ENCODE assay signal across 19 cellular contexts in the genomic region with DNA sequence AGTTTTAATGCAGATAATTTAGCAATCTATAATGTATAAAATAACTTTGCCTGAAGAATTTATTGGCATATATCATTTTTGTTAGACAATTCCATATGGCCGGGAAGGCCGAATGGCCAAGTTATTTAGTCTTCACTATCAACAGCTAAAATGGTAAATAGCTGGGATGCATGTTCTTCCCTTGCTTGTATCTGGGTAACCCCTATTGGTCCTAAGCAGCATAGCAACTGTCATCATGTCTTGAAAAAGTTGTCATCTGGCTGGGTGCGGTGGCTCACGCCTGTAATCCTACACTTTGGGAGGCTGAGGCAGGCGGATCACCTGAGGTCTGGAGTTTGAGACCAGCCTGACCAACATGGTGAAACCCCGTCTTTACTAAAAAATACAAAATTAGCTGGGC.
A peak's percentile ranks its signal among the peaks of the same experiment; 100 is the strongest.
DNase-seq lines count a peak whose midpoint lies in the region; ATAC-seq and TF ChIP-seq lines count a peak whose summit lies in the region.
"Had no signal": no experiment of that assay in that cellular context is flagged by ENCODE, and none has a peak within 500 bp of the region (broad histone marks: within the 10 kb centered on the region; RNA-seq: fewer than 3 reads in every experiment).

No MANE protein-coding gene starts in this region.

- H2BK120ac ChIP-seq in H9 (ENCODE audit: low read depth, low read length, poor library complexity, severe bottlenecking): no peak overlapping the region

- peaks cover 0 to 3% of the 10 kb centered on the region in 2 experiments; a peak in 2 of 5 replicates for H3K9me3 Mint-ChIP-seq in H9
- no peaks in the 10 kb centered on the region for H3K9me3 Mint-ChIP-seq in WTC11
- H3K9me3 Mint-ChIP-seq in CD14-positive monocyte: peaks cover 0 to 7% (median 3%) of the 10 kb centered on the region in 7 donors

- H3K27me3 Mint-ChIP-seq in H9 (ENCODE audit: low read depth) (no peaks in the 10 kb centered on the region), WTC11 (ENCODE audit: low read depth) (no peaks in the 10 kb centered on the region), CD14-positive monocyte (ENCODE audit: low read depth in 3 of 3) (no peaks in the 10 kb centered on the region)

- H2AK5ac ChIP-seq in H9 (ENCODE audit: insufficient read length, low read length): no peak overlapping the region

- H3K4me1 ChIP-seq in DND-41 (ENCODE audit: insufficient read depth, low read length) (no peaks in the 10 kb centered on the region), H9 (ENCODE audit: insufficient read depth, low read length) (no peaks in the 10 kb centered on the region)

- CTCF ChIA-PET in WTC11 (lab: Charles Lee): no interaction called here

- no peak overlapping the region for H4K8ac ChIP-seq in H9 (replicated peaks; ENCODE audit: insufficient read length, low read depth, low read length)

- no peak overlapping the region for H2BK15ac ChIP-seq in H9 (ENCODE audit: low read depth, low read length)

- no peak overlapping the region; the same call in 1 of the 2 replicates for H2AFZ ChIP-seq in DND-41 (ENCODE audit: low read depth, low read length)
- no peak overlapping the region for H2AFZ ChIP-seq in H9 (ENCODE audit: low read length)

- H3K56ac ChIP-seq in H9 (ENCODE audit: insufficient read length, low read depth, low read length): no peak overlapping the region

- H3T11ph ChIP-seq in H9 (ENCODE audit: low read length): no peak overlapping the region

- H3K79me2 ChIP-seq in DND-41 (ENCODE audit: insufficient read depth, low read length) (no peaks in the 10 kb centered on the region), H9 (ENCODE audit: insufficient read depth, low read length) (no peaks in the 10 kb centered on the region)

- H3K9ac ChIP-seq in DND-41 (ENCODE audit: low read depth, low read length) (no peak overlapping the region), H9 (ENCODE audit: extremely low read depth, insufficient read length, low read length) (no peak overlapping the region)
- H3K9ac ChIP-seq: BLaER1 had no signal

- no peaks in the 10 kb centered on the region for H3K36me3 Mint-ChIP-seq in H9 (ENCODE audit: insufficient read depth in 1 of 3, low read depth in 3 of 3)
- H3K36me3 Mint-ChIP-seq in WTC11: no peaks in the 10 kb centered on the region
- H3K36me3 Mint-ChIP-seq in CD14-positive monocyte: no peaks in the 10 kb centered on the region

- H3K27ac Mint-ChIP-seq in H9: no peak overlapping the region
- no peak overlapping the region for H3K27ac Mint-ChIP-seq in WTC11
- peak overlapping the region in 1 of 7 donors; percentile 48 for H3K27ac Mint-ChIP-seq in CD14-positive monocyte

- H2BK12ac ChIP-seq in H9 (ENCODE audit: insufficient read length, low read depth, low read length): no peak overlapping the region

- H3K27ac ChIP-seq in DND-41 (ENCODE audit: low read length) (no peak overlapping the region), H9 (ENCODE audit: insufficient read length, low read depth, low read length) (no peak overlapping the region)
- H3K27ac ChIP-seq: BLaER1, SK-N-MC had no signal

- H3K23me2 ChIP-seq in H9 (ENCODE audit: insufficient read length, low read depth, low read length, poor library complexity, severe bottlenecking): no peaks in the 10 kb centered on the region

- H3K27me3 ChIP-seq in DND-41 (ENCODE audit: insufficient read depth, low read length, poor library complexity): no peaks in the 10 kb centered on the region
- no peaks in the 10 kb centered on the region for H3K27me3 ChIP-seq in H9 (ENCODE audit: insufficient read depth, low read length)
- H3K27me3 ChIP-seq: BLaER1 had no signal

- H3K4me2 ChIP-seq in DND-41 (ENCODE audit: insufficient read depth, low read length) (no peak overlapping the region), H9 (ENCODE audit: insufficient read depth, insufficient read length, low read length) (no peak overlapping the region)
- H3K4me2 ChIP-seq: BLaER1 had no signal

- ATAC-seq in DND-41 (ENCODE audit: insufficient read depth, low read depth): no peak
- peak; percentile 85 for ATAC-seq in WTC11
- ATAC-seq in GM21390 (IDR thresholded peaks at IDR 0.05; ENCODE audit: unreplicated experiment): no peak

- H2BK20ac ChIP-seq in H9 (ENCODE audit: low read depth, low read length, poor library complexity, severe bottlenecking): no peak overlapping the region

- H4K20me1 ChIP-seq in DND-41 (ENCODE audit: insufficient read depth, low read length): no peaks in the 10 kb centered on the region
- H4K20me1 ChIP-seq in H9 (ENCODE audit: control insufficient read depth, insufficient read depth, insufficient read length): no peaks in the 10 kb centered on the region
- H4K20me1 ChIP-seq: BLaER1 had no signal

- H3K18ac ChIP-seq in H9 (ENCODE audit: insufficient read length, low read depth, low read length): no peak overlapping the region

- H3K79me1 ChIP-seq in H9 (ENCODE audit: insufficient read depth, low read depth, low read length, poor library complexity, severe bottlenecking): no peaks in the 10 kb centered on the region

- no CpG with 5 or more reads among the region's 6 CpGs for WGBS in H9 (ENCODE audit: extremely low coverage, insufficient read length, low lambda C conversion rate)

- H3K4me3 Mint-ChIP-seq in H9 (no peak overlapping the region), WTC11 (no peak overlapping the region), CD14-positive monocyte (no peak overlapping the region)

- H3K9me3 ChIP-seq in DND-41 (ENCODE audit: insufficient read depth, low read length, severe bottlenecking) (no peaks in the 10 kb centered on the region), H9 (ENCODE audit: control insufficient read depth, low read depth, low read length) (no peaks in the 10 kb centered on the region)

- H3K23ac ChIP-seq in H9 (ENCODE audit: insufficient read length, low read depth, low read length): no peak overlapping the region

- H3K4ac ChIP-seq in H9 (ENCODE audit: low read depth, low read length): no peak overlapping the region

- H3K4me1 Mint-ChIP-seq in H9 (no peaks in the 10 kb centered on the region; a peak in 1 of 4 replicates), WTC11 (no peaks in the 10 kb centered on the region), CD14-positive monocyte (peaks cover 1% of the 10 kb centered on the region)

- no peak overlapping the region for H4K5ac ChIP-seq in H9 (ENCODE audit: insufficient read length, low read depth, low read length)

- H3K14ac ChIP-seq in H9 (ENCODE audit: insufficient read depth, low read length): no peak overlapping the region

- H3K4me3 ChIP-seq in DND-41 (ENCODE audit: low read depth in 1 of 2, low read length in 2 of 2): no peak overlapping the region
- H3K4me3 ChIP-seq: BLaER1, SK-N-MC had no signal

- TF ChIP-seq CTCF in DND-41 (IDR thresholded peaks at IDR 0.05; ENCODE audit: borderline replicate concordance, extremely low read depth, low read length, poor library complexity, severe bottlenecking) (peak; percentile 22), H9 (conservative IDR thresholded peaks at IDR 0.05) (peak; percentile 45; the same call in 2 of the 3 replicates), WTC11 (IDR thresholded peaks at IDR 0.05) (no peak), CD14-positive monocyte (IDR thresholded peaks at IDR 0.05) (no peak)

- H3K36me3 ChIP-seq in DND-41 (ENCODE audit: insufficient read depth, low read length): no peaks in the 10 kb centered on the region
- H3K36me3 ChIP-seq: BLaER1 had no signal

- H2BK5ac ChIP-seq in H9 (ENCODE audit: insufficient read length, low read length): no peak overlapping the region

- H4K91ac ChIP-seq in H9 (ENCODE audit: insufficient read length, low read depth, low read length): no peak overlapping the region

- intact Hi-C loops in CD14-positive monocyte (cut with micrococcal nuclease): no loop called here

- POLR2A ChIA-PET in WTC11 (lab: Charles Lee): no interaction called here

- no peak for DNase-seq in DND-41
- no peak for DNase-seq in H9
- DNase-seq in WTC11 (ENCODE audit: low spot score): peak; percentile 14
- peak; percentile 1 for DNase-seq in hepatic stellate cell (ENCODE audit: low spot score)
- DNase-seq in glomerular visceral epithelial cell (ENCODE audit: extremely low spot score): no peak
- DNase-seq in AG08395 (ENCODE audit: low spot score): no peak
- DNase-seq in CD14-positive monocyte (ENCODE audit: low spot score): no peak
- DNase-seq: ACHN; GOT3; MV-4-11; NCI-H1436; NCI-H2081; NCI-H524 treated with DMSO at 0.1 percent for 48 hours; NK-92 treated with Interleukin-12 subunit alpha and Interleukin-12 subunit beta, amount 100 ng/mL, for 24 hours; OCI-M1; T-helper 1 cell had no signal

TF ChIP-seq in WTC11, 78 proteins besides CTCF, POLR2A, EP300 and RAD21:
- no peak for TF ChIP-seq MXD4 (CRISPR knock-in tag; IDR thresholded peaks at IDR 0.05; ENCODE audit: borderline replicate concordance)
- TF ChIP-seq, protein P1, sequence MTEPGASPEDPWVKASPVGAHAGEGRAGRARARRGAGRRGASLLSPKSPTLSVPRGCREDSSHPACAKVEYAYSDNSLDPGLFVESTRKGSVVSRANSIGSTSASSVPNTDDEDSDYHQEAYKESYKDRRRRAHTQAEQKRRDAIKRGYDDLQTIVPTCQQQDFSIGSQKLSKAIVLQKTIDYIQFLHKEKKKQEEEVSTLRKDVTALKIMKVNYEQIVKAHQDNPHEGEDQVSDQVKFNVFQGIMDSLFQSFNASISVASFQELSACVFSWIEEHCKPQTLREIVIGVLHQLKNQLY (CRISPR knock-in tag; IDR thresholded peaks at IDR 0.05): no peak
- TF ChIP-seq RELA (CRISPR knock-in tag; IDR thresholded peaks at IDR 0.05; ENCODE audit: borderline replicate concordance): no peak
- TF ChIP-seq ELF4 (CRISPR knock-in tag; IDR thresholded peaks at IDR 0.05; ENCODE audit: low read depth): no peak
- TF ChIP-seq ZNF121 (CRISPR knock-in tag; IDR thresholded peaks at IDR 0.05): no peak
- TF ChIP-seq GRHL2 (CRISPR knock-in tag; IDR thresholded peaks at IDR 0.05; ENCODE audit: insufficient replicate concordance, severe bottlenecking): no peak

Comparison
In these comparisons a context has a peak if more than half of its experiments do, and no peak if none do; other contexts are left out.
1. DNase-seq: peak in WTC11 (single experiment) and hepatic stellate cell (single experiment); none in DND-41 (single experiment), H9 (single experiment), glomerular visceral epithelial cell (single experiment), AG08395 (single experiment) and CD14-positive monocyte (single experiment).
2. CTCF ChIP-seq: peak in DND-41 (single experiment) and H9 (single experiment); none in WTC11 (single experiment) and CD14-positive monocyte (single experiment).